8 cellular contexts compared by ENCODE assay signal in genomic region chr9:137611623-137612609, GRCh38. TPM values are rescaled to one million over a fixed set of nuclear protein-coding genes. Genes with fewer than 3 reads are reported as not detected.
DNase-seq lines count a peak whose midpoint lies in the region; ATAC-seq and TF ChIP-seq lines count a peak whose summit lies in the region.

No MANE protein-coding gene starts in this region.

- H3K4me1 Mint-ChIP-seq in activated naive CD4-positive, alpha-beta T cell treated with anti-CD3 and anti-CD28 coated beads, Interleukin-2, amount 50 U/mL, for 24 hours = peaks cover 34% of the 10 kb centered on the region

- ATAC-seq in stimulated activated naive CD8-positive, alpha-beta T cell treated with anti-CD3 and anti-CD28 coated beads, Interleukin-15, Interleukin-2, amounts not matched to agents 100 U/mL and 50 U/mL, for 24 hours = peak; percentile 48
- no peak for ATAC-seq in GM19328 (IDR thresholded peaks at IDR 0.05; ENCODE audit: unreplicated experiment)

- H3K27ac ChIP-seq in dorsolateral prefrontal cortex = peak overlapping the region in 7 of 59 donors; percentile 6 to 52 (median 32)

- no peaks in the 10 kb centered on the region for H3K36me3 Mint-ChIP-seq in activated naive CD4-positive, alpha-beta T cell treated with anti-CD3 and anti-CD28 coated beads, Interleukin-2, amount 50 U/mL, for 24 hours

- intact Hi-C loops in dorsolateral prefrontal cortex (cut with DNase I) = no loop called here

- no peaks in the 10 kb centered on the region for H3K27me3 Mint-ChIP-seq in activated naive CD4-positive, alpha-beta T cell treated with anti-CD3 and anti-CD28 coated beads, Interleukin-2, amount 50 U/mL, for 24 hours

- H3K4me3 ChIP-seq in dorsolateral prefrontal cortex = no peak overlapping the region

- H3K9me3 Mint-ChIP-seq in activated naive CD4-positive, alpha-beta T cell treated with anti-CD3 and anti-CD28 coated beads, Interleukin-2, amount 50 U/mL, for 24 hours = no peaks in the 10 kb centered on the region

- no peak for TF ChIP-seq CTCF in dorsolateral prefrontal cortex (IDR thresholded peaks at IDR 0.05 in 54 of 56, conservative IDR thresholded peaks at IDR 0.05 in 2 of 56; ENCODE audit: low read depth in 1 of 56, partially characterized antibody in 56 of 56)

- peak; percentile 85 for DNase-seq in EH (ENCODE audit: low read depth)
- peak; percentile 73 for DNase-seq in NCI-H2029 (lab: John Stamatoyannopoulos, UW)
- peak; percentile 50 for DNase-seq in iPS-NIHi11 (ENCODE audit: low spot score)
- DNase-seq in stimulated activated naive CD8-positive, alpha-beta T cell treated with anti-CD3 and anti-CD28 coated beads, Interleukin-15, Interleukin-2, amounts not matched to agents 100 U/mL and 50 U/mL, for 24 hours = peak; percentile 45
- DNase-seq in superior temporal gyrus (ENCODE audit: extremely low spot score) = no peak
- DNase-seq in dorsolateral prefrontal cortex = no peak

- H3K27me3 ChIP-seq in dorsolateral prefrontal cortex = no peaks in the 10 kb centered on the region

- H3K4me3 Mint-ChIP-seq in activated naive CD4-positive, alpha-beta T cell treated with anti-CD3 and anti-CD28 coated beads, Interleukin-2, amount 50 U/mL, for 24 hours = peak overlapping the region; percentile 40

- H3K27ac Mint-ChIP-seq in activated naive CD4-positive, alpha-beta T cell treated with anti-CD3 and anti-CD28 coated beads, Interleukin-2, amount 50 U/mL, for 24 hours = peak overlapping the region; percentile 84

RNA-seq across cellular contexts. Expression of gene ARRDC1, which starts 6.4 kb away (rescaled TPM):
- 10 to 100 TPM; 14.9 to 48.4 (median 31.8) TPM for total RNA-seq in dorsolateral prefrontal cortex

RNA-seq across cellular contexts. Expression of gene EHMT1, which starts 6.9 kb away (rescaled TPM):
- 100 to 1,000 TPM in 28 of 120 experiments, 10 to 100 TPM in 92; 47.9 to 151 (median 85.0) TPM for total RNA-seq in dorsolateral prefrontal cortex

RNA-seq across cellular contexts. Expression of gene ZMYND19, which starts 21.6 kb away (rescaled TPM):
- total RNA-seq in dorsolateral prefrontal cortex = 10 to 100 TPM; 13.5 to 30.5 (median 23.8) TPM

RNA-seq across cellular contexts. Expression of gene DPH7, which starts 33.2 kb away (rescaled TPM):
- 10 to 100 TPM; 29.0 to 72.8 (median 45.7) TPM for total RNA-seq in dorsolateral prefrontal cortex

Comparison
In these comparisons a context has a peak if more than half of its experiments do, and no peak if none do; other contexts are left out.
1. DNase-seq: peak in EH (single experiment), NCI-H2029 (single experiment), iPS-NIHi11 (single experiment) and stimulated activated naive CD8-positive, alpha-beta T cell treated with anti-CD3 and anti-CD28 coated beads, Interleukin-15, Interleukin-2, amounts not matched to agents 100 U/mL and 50 U/mL, for 24 hours (single experiment); none in superior temporal gyrus (single experiment) and dorsolateral prefrontal cortex (0 of 10).